In the genomic region with DNA sequence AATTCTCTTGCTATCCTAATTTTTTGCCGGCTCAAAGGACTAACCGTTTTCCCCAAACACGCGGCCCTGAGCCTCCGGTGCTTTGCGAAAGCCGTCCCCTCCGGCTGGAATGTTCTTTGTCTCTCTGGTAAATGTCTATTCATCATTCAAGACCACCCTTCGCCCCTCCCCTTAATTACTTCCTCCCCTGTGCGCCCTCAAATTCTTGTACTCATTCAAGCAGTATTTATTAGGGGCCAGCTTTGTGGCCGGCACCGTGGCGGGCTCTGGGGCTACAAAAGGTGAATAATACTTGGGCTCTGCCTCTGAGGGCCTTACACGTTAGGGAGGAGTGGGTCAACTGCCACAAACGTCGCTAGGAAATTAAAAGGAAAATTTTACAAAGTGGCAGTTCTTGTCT, we compare ENCODE assay signal across 1 cellular context.
TF ChIP-seq lines count a peak whose summit lies in the region.

No MANE protein-coding gene starts in this region.

TF ChIP-seq in IMR-90, 13 proteins besides CTCF, POLR2A, EP300 and RAD21:
- no peak for TF ChIP-seq FOS (IDR thresholded peaks at IDR 0.05; ENCODE audit: low read depth, low read length)
